Comparison of ENCODE assay signal across 8 cellular contexts in the genomic region with DNA sequence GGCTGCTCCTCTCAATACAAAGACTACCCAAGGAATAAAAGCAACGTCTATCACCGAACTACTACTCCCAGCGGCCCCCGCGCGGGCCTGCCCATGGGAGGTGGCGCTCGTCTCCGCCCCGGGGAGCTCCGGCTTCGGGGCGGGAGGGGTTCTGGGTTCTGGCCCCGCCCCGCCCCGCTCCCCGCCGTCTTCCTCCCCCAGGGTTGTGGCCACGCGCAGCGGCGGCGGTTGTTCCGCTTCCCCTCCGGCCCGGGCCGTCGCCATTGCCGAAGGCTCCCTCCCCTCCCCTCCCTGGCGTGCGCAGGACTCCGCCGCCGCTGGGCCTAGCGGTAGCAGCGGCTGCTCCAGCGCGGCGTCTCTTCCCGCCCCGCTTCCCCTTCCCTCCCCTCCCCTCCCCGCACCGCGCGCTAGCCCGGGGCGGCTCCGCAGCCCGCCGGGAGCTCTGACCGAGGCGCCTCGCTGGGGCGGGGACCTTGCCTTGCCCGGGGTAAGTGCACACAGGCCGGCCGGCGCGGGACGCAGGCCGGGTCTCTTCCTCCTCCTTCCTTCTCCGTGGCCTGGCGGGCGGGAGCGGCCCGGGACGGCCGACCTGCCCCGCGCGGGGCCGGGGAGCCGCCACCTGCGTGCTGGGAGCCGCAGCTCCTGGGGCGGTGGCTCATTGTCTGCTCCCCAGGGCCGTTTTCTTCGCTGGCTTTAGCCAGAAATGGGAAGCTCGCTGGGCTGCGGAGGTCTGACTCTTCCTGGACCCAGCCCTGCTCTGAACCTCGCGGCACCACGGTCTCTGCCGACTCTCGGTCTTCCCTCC. TPM values are rescaled to one million over a fixed set of nuclear protein-coding genes. Genes with fewer than 3 reads are reported as not detected.
DNase-seq lines count a peak whose midpoint lies in the region; ATAC-seq, FAIRE-seq and TF ChIP-seq lines count a peak whose summit lies in the region.

A gene (plus strand): TSS at position 187 of the 805 bp plus-strand sequence. CDS start 42,790 bp downstream, outside the sequence.

- H3K4me2 ChIP-seq in parathyroid adenoma (ENCODE audit: low read length), result peak within 1 kb of the TSS; percentile 88

- H3K9me3 ChIP-seq in cardiac muscle cell (ENCODE audit: low read depth) (no peaks in the 10 kb centered on the region), parathyroid adenoma (ENCODE audit: control insufficient read depth, low read length) (no peaks in the 10 kb centered on the region), thyroid gland (no peaks in the 10 kb centered on the region)

- ATAC-seq in HG02852 (IDR thresholded peaks at IDR 0.05; ENCODE audit: unreplicated experiment), result peak; percentile 91

- H3K27ac ChIP-seq in adipose tissue (ENCODE audit: low read depth, low read length) (peak within 1 kb of the TSS; percentile 86), cardiac muscle cell (peak within 1 kb of the TSS; percentile 98), parathyroid adenoma (peak within 1 kb of the TSS; percentile 86), thyroid gland (peak within 1 kb of the TSS; percentile 76 to 93 (median 93))

- peaks cover 23% of the 10 kb centered on the region for H3K79me2 ChIP-seq in parathyroid adenoma

- DNase-seq in GM12892 (ENCODE audit: insufficient read length) (peak; percentile 80), NCI-H1694 (lab: John Stamatoyannopoulos, UW) (peak; percentile 73), T-helper 1 cell (peak; percentile 81 to 93 (median 87)), cardiac muscle cell (ENCODE audit: low read depth in 1 of 2, low spot score in 1 of 2) (peak; percentile 88 to 93), thyroid gland (peak; percentile 89)

- H3K4me1 ChIP-seq in cardiac muscle cell (ENCODE audit: low read depth) (no peaks in the 10 kb centered on the region), parathyroid adenoma (peaks cover 7% of the 10 kb centered on the region), thyroid gland (peaks cover 7 to 15% of the 10 kb centered on the region in 2 donors)

- WGBS in adipose tissue, 3 donors, result 0 to 1% (median 0%) methylated on average over 36 to 85 of the region's 85 CpGs
- WGBS in thyroid gland, 2 donors, result 0 to 1% methylated on average over 16 to 37 of the region's 85 CpGs

- peak; percentile 96 for FAIRE-seq in GM12892 (lab: Jason Lieb, UNC)

- TF ChIP-seq CTCF in cardiac muscle cell (IDR thresholded peaks at IDR 0.05; ENCODE audit: low read depth, low read length) (no peak), parathyroid adenoma (IDR thresholded peaks at IDR 0.05) (peak; percentile 13), thyroid gland (IDR thresholded peaks at IDR 0.05) (peak in 1 of 6 experiments; percentile 14)

- H3K36me3 ChIP-seq in cardiac muscle cell, result peaks cover under 1% of the 10 kb centered on the region
- no peaks in the 10 kb centered on the region for H3K36me3 ChIP-seq in parathyroid adenoma (ENCODE audit: control insufficient read depth, insufficient read depth, low read length)
- no peaks in the 10 kb centered on the region for H3K36me3 ChIP-seq in thyroid gland

- H3K9ac ChIP-seq in parathyroid adenoma, result peak within 1 kb of the TSS; percentile 71

- intact Hi-C loops in thyroid gland (cut with DNase I), result no loop called here

- peak within 1 kb of the TSS; percentile 81 for H2AFZ ChIP-seq in parathyroid adenoma

- TF ChIP-seq POLR2A in GM12892 (IDR thresholded peaks at IDR 0.05; ENCODE audit: low read depth, low read length), result 0 out of 2 replicates have a peak, but pooled peaks have one; percentile 0
- TF ChIP-seq POLR2A in thyroid gland (IDR thresholded peaks at IDR 0.05), result peak in 1 of 2 donors; percentile 65

- H3K27me3 ChIP-seq in cardiac muscle cell, result no peaks in the 10 kb centered on the region
- H3K27me3 ChIP-seq in parathyroid adenoma (ENCODE audit: control insufficient read depth, insufficient read depth, low read length), result no peaks in the 10 kb centered on the region
- no peaks in the 10 kb centered on the region for H3K27me3 ChIP-seq in thyroid gland

- H3K4me3 ChIP-seq in cardiac muscle cell (peak within 1 kb of the TSS; percentile 93), parathyroid adenoma (ENCODE audit: low read depth, low read length) (peak within 1 kb of the TSS; percentile 98), thyroid gland (replicated peaks in 1 of 3) (peak within 1 kb of the TSS; percentile 18 to 99 (median 73))

RNA-seq across cellular contexts. Expression of the gene that starts here (rescaled TPM):
- polyA plus RNA-seq in GM12892 (2012; ENCODE audit: missing spikeins), result 30.3 TPM
- polyA plus RNA-seq in adipose tissue, result 10 to 100 TPM; 10.2 to 29.2 (median 28.2) TPM
- 19.1 and 48.6 TPM in 2 replicates for total RNA-seq in cardiac muscle cell
- 18.5 and 35.4 TPM in 2 replicates for polyA plus RNA-seq in cardiac muscle cell
- total RNA-seq in thyroid gland, result 10 to 100 TPM; 29.9 to 43.8 (median 39.0) TPM

Comparison
In these comparisons a context has a peak if more than half of its experiments do, and no peak if none do; other contexts are left out.
1. Peak in every context shown above with its lines: DNase-seq, ATAC-seq, H3K4me3 ChIP-seq and H3K27ac ChIP-seq.